8 cellular contexts compared by ENCODE assay signal in the genomic region with DNA sequence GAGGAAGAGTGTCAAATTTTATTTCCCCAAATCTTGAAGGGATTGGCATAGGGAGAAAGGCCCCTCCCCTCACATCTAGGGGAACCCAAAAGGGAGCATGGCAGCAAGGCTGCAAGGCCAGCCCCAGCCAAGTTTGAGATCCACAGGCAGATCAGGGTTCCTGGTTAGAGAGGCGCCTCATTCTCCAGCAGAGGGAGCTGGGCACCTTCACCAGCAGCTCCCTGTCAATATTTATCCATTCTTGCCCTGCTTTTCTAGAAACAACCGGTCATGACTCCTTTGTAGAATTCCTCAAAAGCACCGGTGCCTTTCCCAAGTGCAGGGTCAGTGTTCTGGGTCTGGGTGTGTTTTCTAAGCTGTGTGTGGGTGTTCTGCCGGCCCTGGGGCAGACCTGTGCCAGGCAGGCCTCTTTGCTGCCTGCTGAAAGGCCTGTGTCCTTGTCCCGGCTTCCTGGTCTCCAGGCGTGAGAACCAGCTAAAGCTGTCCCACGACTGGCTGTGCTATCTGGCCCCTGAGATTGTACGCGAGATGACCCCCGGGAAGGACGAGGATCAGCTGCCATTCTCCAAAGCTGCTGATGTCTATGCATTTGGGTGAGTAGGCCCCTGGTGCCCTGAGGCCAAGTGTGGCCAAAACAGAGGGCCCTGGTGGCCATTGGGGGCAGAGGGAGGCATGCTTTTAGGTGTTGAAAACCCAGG. TPM values are rescaled to one million over a fixed set of nuclear protein-coding genes. Genes with fewer than 3 reads are reported as not detected.
DNase-seq lines count a peak whose midpoint lies in the region; ATAC-seq and TF ChIP-seq lines count a peak whose summit lies in the region.

No MANE protein-coding gene starts in this region.

- H3K9me3 Mint-ChIP-seq in activated CD4-positive, alpha-beta T cell treated with anti-CD3 and anti-CD28 coated beads for 36 hours (ENCODE audit: low read depth) = no peaks in the 10 kb centered on the region
- no peaks in the 10 kb centered on the region for H3K9me3 Mint-ChIP-seq in endodermal cell

- no peak for TF ChIP-seq POLR2A in GM18505 (IDR thresholded peaks at IDR 0.05; ENCODE audit: borderline replicate concordance, extremely low read depth, insufficient read depth, insufficient read length)

- peaks cover 23% of the 10 kb centered on the region for H3K36me3 ChIP-seq in endodermal cell (ENCODE audit: control insufficient read depth, insufficient read depth, low read length)

- peak; percentile 79 for TF ChIP-seq CTCF in endodermal cell (conservative IDR thresholded peaks at IDR 0.05)

- peak; percentile 47 for DNase-seq in activated CD4-positive, alpha-beta T cell treated with anti-CD3 and anti-CD28 coated beads for 36 hours
- DNase-seq in activated CD4-positive, alpha-beta T cell treated with anti-CD3 and anti-CD28 coated beads, Interleukin-2, amount 50 U/mL, for 4 hours = no peak
- DNase-seq in NOMO-1 treated with dmso at 0.1 percent for 144 hours (lab: John Stamatoyannopoulos, UW; ENCODE audit: unreplicated experiment) (peak; percentile 2), endodermal cell (peak; percentile 85), myocyte (ENCODE audit: low read depth) (peak; percentile 29)
- DNase-seq in stimulated activated CD4-positive, alpha-beta T cell treated with anti-CD3 and anti-CD28 coated beads, Interleukin-4, amount 100 ng/mL, for 4 hours = no peak

- H3K27me3 ChIP-seq in endodermal cell (ENCODE audit: control insufficient read depth, insufficient read depth, low read length, poor library complexity, severe bottlenecking) = no peaks in the 10 kb centered on the region

- POLR2A ChIA-PET in activated CD4-positive, alpha-beta T cell treated with anti-CD3 and anti-CD28 coated beads for 36 hours (lab: Charles Lee) = no interaction called here

- no peak overlapping the region for H3K9ac ChIP-seq in endodermal cell (ENCODE audit: extremely low read depth, low read length, poor library complexity, severe bottlenecking)

- CTCF ChIA-PET in activated CD4-positive, alpha-beta T cell treated with anti-CD3 and anti-CD28 coated beads for 36 hours (lab: Charles Lee) = interaction anchor here (0.5 to 4.3 kb wide), 8 partner anchors 10 to 372 kb away, joined by 3 to 36 read pairs (median 4); no protein-coding TSS in a partner anchor

- intact Hi-C loops in activated CD4-positive, alpha-beta T cell treated with anti-CD3 and anti-CD28 coated beads for 36 hours (cut with DNase I, micrococcal nuclease) = loop anchor here in 1 of 2 experiments (5.0 to 10.0 kb wide), 2 partner anchors 37 to 375 kb away; no protein-coding TSS in a partner anchor

- no peak for ATAC-seq in activated CD4-positive, alpha-beta T cell treated with anti-CD3 and anti-CD28 coated beads for 36 hours
- ATAC-seq in GM18505 (IDR thresholded peaks at IDR 0.05; ENCODE audit: unreplicated experiment) (no peak), GM21576 (IDR thresholded peaks at IDR 0.05; ENCODE audit: unreplicated experiment) (no peak)

- H3K4me1 ChIP-seq in endodermal cell (ENCODE audit: control insufficient read depth, insufficient read depth, low read length) = no peaks in the 10 kb centered on the region

- peaks cover 21% of the 10 kb centered on the region for H3K4me1 Mint-ChIP-seq in activated CD4-positive, alpha-beta T cell treated with anti-CD3 and anti-CD28 coated beads for 36 hours
- no peaks in the 10 kb centered on the region for H3K4me1 Mint-ChIP-seq in endodermal cell

- no peak overlapping the region for H3K4me3 Mint-ChIP-seq in activated CD4-positive, alpha-beta T cell treated with anti-CD3 and anti-CD28 coated beads for 36 hours
- no peak overlapping the region for H3K4me3 Mint-ChIP-seq in endodermal cell

- H3K27me3 Mint-ChIP-seq in activated CD4-positive, alpha-beta T cell treated with anti-CD3 and anti-CD28 coated beads for 36 hours = no peaks in the 10 kb centered on the region
- no peaks in the 10 kb centered on the region for H3K27me3 Mint-ChIP-seq in endodermal cell (ENCODE audit: insufficient read depth)

- H3K9me3 ChIP-seq in endodermal cell (ENCODE audit: control insufficient read depth, low read length) = no peaks in the 10 kb centered on the region

- no peak overlapping the region for H3K27ac ChIP-seq in endodermal cell (ENCODE audit: low read depth, low read length)

- 92 to 93% methylated on average over 8 to 11 of the region's 11 CpGs for WGBS in endodermal cell (ENCODE audit: insufficient coverage in 1 of 2, insufficient read length in 1 of 2), 2 experiments

- H3K27ac Mint-ChIP-seq in activated CD4-positive, alpha-beta T cell treated with anti-CD3 and anti-CD28 coated beads for 36 hours = no peak overlapping the region
- peak overlapping the region; percentile 60 for H3K27ac Mint-ChIP-seq in endodermal cell

- H3K36me3 Mint-ChIP-seq in activated CD4-positive, alpha-beta T cell treated with anti-CD3 and anti-CD28 coated beads for 36 hours (ENCODE audit: low read depth) = peaks cover 65% of the 10 kb centered on the region
- peaks cover 61% of the 10 kb centered on the region for H3K36me3 Mint-ChIP-seq in endodermal cell (ENCODE audit: low read depth)

- H3K4me3 ChIP-seq in endodermal cell (ENCODE audit: low read length) = no peak overlapping the region

RNA-seq across cellular contexts. Expression of a gene that starts 21.2 kb away (rescaled TPM):
- total RNA-seq in activated CD4-positive, alpha-beta T cell treated with anti-CD3 and anti-CD28 coated beads for 36 hours = 10 to 100 TPM; 33.7 to 33.8 TPM
- total RNA-seq in endodermal cell = 1 to 10 TPM; 1.6 to 2.9 TPM
- 2.1 TPM for polyA plus RNA-seq in endodermal cell (2013, experiment 1 of 2)
- 2.1 TPM for polyA plus RNA-seq in endodermal cell (2013, experiment 2 of 2)
- 0.29 and 0.31 TPM in 2 replicates for total RNA-seq in myocyte
- 0.38 TPM for polyA plus RNA-seq in myocyte (2012)

Comparison
In these comparisons a context has a peak if more than half of its experiments do, and no peak if none do; other contexts are left out.
1. DNase-seq: peak in activated CD4-positive, alpha-beta T cell treated with anti-CD3 and anti-CD28 coated beads for 36 hours (single experiment), NOMO-1 treated with dmso at 0.1 percent for 144 hours (single experiment), endodermal cell (single experiment) and myocyte (single experiment); none in activated CD4-positive, alpha-beta T cell treated with anti-CD3 and anti-CD28 coated beads, Interleukin-2, amount 50 U/mL, for 4 hours (0 of 2) and stimulated activated CD4-positive, alpha-beta T cell treated with anti-CD3 and anti-CD28 coated beads, Interleukin-4, amount 100 ng/mL, for 4 hours (0 of 2).
2. RNA of a gene that starts 21.2 kb away (total RNA-seq): 33.7 to 33.8 TPM in activated CD4-positive, alpha-beta T cell treated with anti-CD3 and anti-CD28 coated beads for 36 hours; 1.6 to 2.9 TPM in endodermal cell and 0.29 to 0.31 TPM in myocyte; every median in the first group is over 4 times any median in the second.